8 cellular contexts compared by ENCODE assay signal in genomic region chr1:111756124-111756513, GRCh38. TPM values are rescaled to one million over a fixed set of nuclear protein-coding genes. Genes with fewer than 3 reads are reported as not detected.
DNase-seq lines count a peak whose midpoint lies in the region; ATAC-seq and TF ChIP-seq lines count a peak whose summit lies in the region.

No MANE protein-coding gene starts in this region.

- no peaks in the 10 kb centered on the region for H3K9me3 Mint-ChIP-seq in MCF 10A (ENCODE audit: unreplicated experiment)
- H3K9me3 Mint-ChIP-seq in memory B cell: no peaks in the 10 kb centered on the region

- peak overlapping the region; percentile 95 for H3K4me3 Mint-ChIP-seq in MCF 10A (ENCODE audit: unreplicated experiment)
- H3K4me3 Mint-ChIP-seq in memory B cell: peak overlapping the region; percentile 95

- H3K27me3 Mint-ChIP-seq in MCF 10A (ENCODE audit: insufficient read depth, unreplicated experiment): no peaks in the 10 kb centered on the region
- no peaks in the 10 kb centered on the region for H3K27me3 Mint-ChIP-seq in memory B cell

- intact Hi-C loops in MCF 10A (cut with micrococcal nuclease) (no loop called here), aorta (cut with DNase I) (loop anchor here in 1 of 2 donors (5.0 to 10.0 kb wide), 2 partner anchors 39 to 271 kb away; no protein-coding TSS in a partner anchor)

- WGBS in aorta, 2 donors: 0 to 1% methylated on average over 35 of the region's 35 CpGs

- DNase-seq in MCF 10A (ENCODE audit: unreplicated experiment) (no peak), memory B cell (ENCODE audit: low spot score in 2 of 2) (no peak), aorta (no peak), SW480 (ENCODE audit: low spot score) (no peak)
- no peak for DNase-seq in stimulated activated CD4-positive, alpha-beta T cell treated with anti-CD3 and anti-CD28 coated beads, Interleukin-15, amount 100 ng/mL, for 24 hours

- no peaks in the 10 kb centered on the region for H3K4me1 ChIP-seq in aorta (ENCODE audit: control insufficient read depth in 1 of 2, insufficient read depth in 2 of 2, low read length in 2 of 2)

- H3K36me3 ChIP-seq in aorta (ENCODE audit: control insufficient read depth in 1 of 2, insufficient read depth in 2 of 2, low read length in 1 of 2): no peaks in the 10 kb centered on the region

- peak overlapping the region; percentile 93 to 97 for H3K4me3 ChIP-seq in aorta (ENCODE audit: low read length in 2 of 2)

- POLR2A ChIA-PET in MCF 10A (lab: Yijun Ruan, JAX): interaction anchor here (0.6 to 5.3 kb wide), 9 partner anchors 9 to 602 kb away, joined by 3 to 86 read pairs (median 4); partner anchors contain the start of gene INKA2

- no TSS peak for BruUV-seq in MCF 10A (replicated peaks; lab: Mats Ljungman, UMichigan)

- H3K27ac ChIP-seq in aorta (ENCODE audit: low read depth in 1 of 2, low read length in 2 of 2): peak overlapping the region; percentile 1 to 53

- no peaks in the 10 kb centered on the region for H3K9me3 ChIP-seq in aorta (ENCODE audit: control insufficient read depth, low read length)

- CTCF ChIA-PET in MCF 10A (lab: Yijun Ruan, JAX): interaction anchor here (0.6 to 2.9 kb wide), 10 partner anchors 9 to 878 kb away, joined by 3 to 24 read pairs (median 4); partner anchors contain the start of gene INKA2

- H3K27ac Mint-ChIP-seq in MCF 10A (ENCODE audit: low read depth, unreplicated experiment) (peak overlapping the region; percentile 95), memory B cell (peak overlapping the region; percentile 99)

- H3K4me1 Mint-ChIP-seq in MCF 10A (ENCODE audit: insufficient read depth, unreplicated experiment): peaks cover 6% of the 10 kb centered on the region
- H3K4me1 Mint-ChIP-seq in memory B cell: peaks cover 23% of the 10 kb centered on the region

- no peak for TF ChIP-seq CTCF in MCF 10A (IDR thresholded peaks at IDR 0.05; ENCODE audit: unreplicated experiment)

- ATAC-seq in GM19438 (IDR thresholded peaks at IDR 0.05; ENCODE audit: low read depth, unreplicated experiment): peak; percentile 10
- peak; percentile 10 for ATAC-seq in HG03442 (IDR thresholded peaks at IDR 0.05; ENCODE audit: unreplicated experiment)
- ATAC-seq in memory B cell (ENCODE audit: low read depth): peak; percentile 5
- no peak for ATAC-seq in aorta (ENCODE audit: low FRiP score)
- no peak for ATAC-seq in HG02588 (IDR thresholded peaks at IDR 0.05; ENCODE audit: unreplicated experiment)

- H3K36me3 Mint-ChIP-seq in MCF 10A (ENCODE audit: insufficient read depth, unreplicated experiment) (peaks cover 37% of the 10 kb centered on the region), memory B cell (peaks cover 7% of the 10 kb centered on the region)

- no peaks in the 10 kb centered on the region for H3K27me3 ChIP-seq in aorta (ENCODE audit: control insufficient read depth in 1 of 2, insufficient read depth in 2 of 2, low read length in 1 of 2)

RNA-seq across cellular contexts. Expression of gene DDX20, which starts 0.4 kb away (rescaled TPM):
- total RNA-seq in MCF 10A (2022) (14.8 and 16.8 TPM in 2 replicates), aorta (1 to 10 TPM; 7.9 to 8.8 TPM)
- 1 to 10 TPM; 3.9 to 5.9 TPM for polyA plus RNA-seq in aorta

RNA-seq across cellular contexts. Expression of gene INKA2, which starts 16.9 kb away (rescaled TPM):
- total RNA-seq in MCF 10A (2022) (3.5 and 6.6 TPM in 2 replicates), aorta (10 to 100 TPM; 11.7 to 14.8 TPM)
- 1 to 10 TPM in 1 of 2 donors, not detected in 1; 1.3 TPM for polyA plus RNA-seq in aorta

Comparison
In these comparisons a context has a peak if more than half of its experiments do, and no peak if none do; other contexts are left out.
1. ATAC-seq: peak in GM19438 (single experiment), HG03442 (single experiment) and memory B cell (single experiment); none in aorta (single experiment) and HG02588 (single experiment).